21 cellular contexts compared by ENCODE assay signal in genomic region chr2:222043897-222044296, GRCh38.
A peak's percentile ranks its signal among the peaks of the same experiment; 100 is the strongest.
DNase-seq lines count a peak whose midpoint lies in the region; ATAC-seq and TF ChIP-seq lines count a peak whose summit lies in the region.
"Had no signal": no experiment of that assay in that cellular context is flagged by ENCODE, and none has a peak within 500 bp of the region (broad histone marks: within the 10 kb centered on the region; RNA-seq: fewer than 3 reads in every experiment).

No MANE protein-coding gene starts in this region.

- H3K56ac ChIP-seq in IMR-90 (ENCODE audit: extremely low read depth, insufficient read depth, low read length): no peak overlapping the region

- H4K20me1 ChIP-seq in IMR-90 (ENCODE audit: insufficient read depth, low read length): no peaks in the 10 kb centered on the region
- H4K20me1 ChIP-seq: BLaER1 had no signal

- TF ChIP-seq CTCF in IMR-90 (conservative IDR thresholded peaks at IDR 0.05; ENCODE audit: low read depth, low read length) (no peak), lower lobe of right lung (IDR thresholded peaks at IDR 0.05) (no peak), upper lobe of right lung (IDR thresholded peaks at IDR 0.05) (no peak)

- H3K4me2 ChIP-seq in IMR-90 (ENCODE audit: low read depth, low read length): no peak overlapping the region
- H3K4me2 ChIP-seq: BLaER1 had no signal

- no peak overlapping the region for H2AK5ac ChIP-seq in IMR-90 (ENCODE audit: low read depth, low read length)

- H2BK120ac ChIP-seq in IMR-90 (ENCODE audit: low read depth, low read length): no peak overlapping the region

- H3K14ac ChIP-seq in IMR-90 (replicated peaks; ENCODE audit: low read depth, low read length): no peak overlapping the region

- intact Hi-C loops in IMR-90 (cut with micrococcal nuclease): no loop called here
- intact Hi-C loops in lower lobe of right lung (cut with DNase I): no loop called here
- intact Hi-C loops in upper lobe of right lung (cut with DNase I): no loop called here
- intact Hi-C loops in naive thymus-derived CD4-positive, alpha-beta T cell (cut with micrococcal nuclease): no loop called here

- H3K27ac ChIP-seq in IMR-90 (ENCODE audit: insufficient read depth, low read length) (no peak overlapping the region), lower lobe of right lung (no peak overlapping the region), upper lobe of right lung (no peak overlapping the region)
- H3K27ac ChIP-seq in naive thymus-derived CD4-positive, alpha-beta T cell (ENCODE audit: low read depth, low read length): no peak overlapping the region
- H3K27ac ChIP-seq: 22Rv1, BLaER1, C4-2B, GM23248 had no signal

- H3K9ac ChIP-seq in IMR-90 (ENCODE audit: low read depth, low read length): no peak overlapping the region
- H3K9ac ChIP-seq: BLaER1, GM23248 had no signal

- H3K27ac Mint-ChIP-seq in naive thymus-derived CD4-positive, alpha-beta T cell: no peak overlapping the region
- H3K27ac Mint-ChIP-seq: B cell; CD4-positive, CD25-positive, alpha-beta regulatory T cell; CD8-positive, alpha-beta T cell had no signal

- ATAC-seq in IMR-90 (ENCODE audit: low read depth): no peak
- ATAC-seq in lower lobe of right lung: peak; percentile 40 to 59
- ATAC-seq in upper lobe of right lung: peak; percentile 39
- ATAC-seq in HG02623 (IDR thresholded peaks at IDR 0.05; ENCODE audit: unreplicated experiment): no peak
- ATAC-seq in naive thymus-derived CD4-positive, alpha-beta T cell: no peak
- ATAC-seq: CD8-positive, alpha-beta T cell; GM12878 had no signal

- no peak overlapping the region for H2BK20ac ChIP-seq in IMR-90 (ENCODE audit: low read depth, low read length)

- DNase-seq in IMR-90 (no peak), astrocyte of the hippocampus (ENCODE audit: low read depth, low spot score) (peak; percentile 73), lower lobe of right lung (no peak), upper lobe of right lung (no peak), DMS79 treated with DMSO at 0.1 percent for 48 hours (lab: John Stamatoyannopoulos, UW) (no peak)
- DNase-seq in naive thymus-derived CD4-positive, alpha-beta T cell: no peak
- DNase-seq: Caco-2; CD4-positive, CD25-positive, alpha-beta regulatory T cell; CD8-positive, alpha-beta T cell; DMS153; EL; GDM1; GM23248; H7; HCEC 1CT had no signal

- H3K36me3 ChIP-seq in IMR-90 (ENCODE audit: control insufficient read depth, insufficient read depth, low read length) (no peaks in the 10 kb centered on the region), lower lobe of right lung (no peaks in the 10 kb centered on the region), upper lobe of right lung (no peaks in the 10 kb centered on the region)
- H3K36me3 ChIP-seq in naive thymus-derived CD4-positive, alpha-beta T cell (ENCODE audit: control insufficient read depth in 2 of 3, insufficient read depth in 3 of 3, low read length in 3 of 3): no peaks in the 10 kb centered on the region
- H3K36me3 ChIP-seq: BLaER1 had no signal

- CTCF ChIA-PET in IMR-90 (lab: Yijun Ruan, JAX): no interaction called here
- CTCF ChIA-PET in naive thymus-derived CD4-positive, alpha-beta T cell (lab: Charles Lee): no interaction called here

- 83% methylated on average over 1 of the region's 4 CpGs; no CpG with 5 or more reads in 1 of the 2 experiments for WGBS in IMR-90 (ENCODE audit: extremely low coverage in 2 of 2, insufficient read length in 1 of 2), 2 experiments

- H3K4me3 ChIP-seq in IMR-90 (ENCODE audit: insufficient read depth, low read depth, low read length) (no peak overlapping the region), lower lobe of right lung (no peak overlapping the region), upper lobe of right lung (no peak overlapping the region)
- no peak overlapping the region for H3K4me3 ChIP-seq in naive thymus-derived CD4-positive, alpha-beta T cell (ENCODE audit: low read length)
- H3K4me3 ChIP-seq: BLaER1, GM12878, GM23248 had no signal

- peaks cover 0 to 5% (median 0%) of the 10 kb centered on the region in 11 donors for H3K9me3 Mint-ChIP-seq in naive thymus-derived CD4-positive, alpha-beta T cell
- H3K9me3 Mint-ChIP-seq: CD8-positive, alpha-beta T cell had no signal

- dilution Hi-C loops in IMR-90 (cut with HindIII; ENCODE audit: low sequenced_read_pairs, unreplicated experiment): no loop called here

- no peak overlapping the region for H2BK5ac ChIP-seq in IMR-90 (ENCODE audit: low read depth, low read length, poor library complexity, severe bottlenecking)

- no peak overlapping the region for H3K23ac ChIP-seq in IMR-90 (ENCODE audit: low read depth, low read length)

- BruUV-seq in IMR-90 (replicated peaks; lab: Mats Ljungman, UMichigan): no TSS peak

- no peaks in the 10 kb centered on the region for H3K36me3 Mint-ChIP-seq in naive thymus-derived CD4-positive, alpha-beta T cell
- H3K36me3 Mint-ChIP-seq: CD4-positive, CD25-positive, alpha-beta regulatory T cell; CD8-positive, alpha-beta T cell had no signal

- no peak overlapping the region for H3K4ac ChIP-seq in IMR-90 (ENCODE audit: low read depth, low read length)

- no peak overlapping the region for H2BK15ac ChIP-seq in IMR-90 (ENCODE audit: low read depth, low read length)

- H4K5ac ChIP-seq in IMR-90 (ENCODE audit: low read depth, low read length): no peak overlapping the region

- H3K27me3 ChIP-seq in IMR-90 (ENCODE audit: control insufficient read depth, insufficient read depth, low read length) (no peaks in the 10 kb centered on the region), lower lobe of right lung (ENCODE audit: low read depth) (peaks cover 4% of the 10 kb centered on the region), upper lobe of right lung (no peaks in the 10 kb centered on the region)
- H3K27me3 ChIP-seq in naive thymus-derived CD4-positive, alpha-beta T cell (ENCODE audit: control insufficient read depth in 2 of 2, insufficient read depth in 2 of 2, low read length in 2 of 2): no peaks in the 10 kb centered on the region
- H3K27me3 ChIP-seq: BLaER1 had no signal

- H4K91ac ChIP-seq in IMR-90 (ENCODE audit: insufficient read depth, low read depth, low read length): no peak overlapping the region

- H2AK9ac ChIP-seq in IMR-90 (replicated peaks; ENCODE audit: low read depth, low read length, poor library complexity): peak overlapping the region; percentile 63

- H3K9me3 ChIP-seq in IMR-90 (ENCODE audit: control insufficient read depth, insufficient read depth, low read length): no peaks in the 10 kb centered on the region
- H3K9me3 ChIP-seq in lower lobe of right lung: no peaks in the 10 kb centered on the region
- H3K9me3 ChIP-seq in upper lobe of right lung: no peaks in the 10 kb centered on the region
- H3K9me3 ChIP-seq in naive thymus-derived CD4-positive, alpha-beta T cell (ENCODE audit: control insufficient read depth in 2 of 3, low read length in 3 of 3): no peaks in the 10 kb centered on the region
- H3K9me3 ChIP-seq: BLaER1, Caco-2 had no signal

- POLR2A ChIA-PET in IMR-90 (lab: Charles Lee; ENCODE audit: unreplicated experiment): no interaction called here
- POLR2A ChIA-PET in naive thymus-derived CD4-positive, alpha-beta T cell (lab: Charles Lee): no interaction called here

- in situ Hi-C loops in IMR-90 (cut with MboI; ENCODE audit: low sequenced_read_pairs): no loop called here

- no peaks in the 10 kb centered on the region for H3K4me1 Mint-ChIP-seq in naive thymus-derived CD4-positive, alpha-beta T cell
- H3K4me1 Mint-ChIP-seq: B cell; CD4-positive, CD25-positive, alpha-beta regulatory T cell had no signal

- H4K8ac ChIP-seq in IMR-90 (ENCODE audit: low read depth in 2 of 2, low read length in 2 of 2): no peak overlapping the region

- no peak overlapping the region for H3K4me3 Mint-ChIP-seq in naive thymus-derived CD4-positive, alpha-beta T cell
- H3K4me3 Mint-ChIP-seq: B cell; CD4-positive, CD25-positive, alpha-beta regulatory T cell; CD8-positive, alpha-beta T cell had no signal

- H3K18ac ChIP-seq in IMR-90 (ENCODE audit: low read depth, low read length): no peak overlapping the region

- no peak for TF ChIP-seq RAD21 in IMR-90 (IDR thresholded peaks at IDR 0.05; ENCODE audit: low read length)

- H2AFZ ChIP-seq in IMR-90 (replicated peaks; ENCODE audit: low read length, poor library complexity): no peak overlapping the region
- H2AFZ ChIP-seq: GM23248 had no signal

- no peaks in the 10 kb centered on the region for H3K79me1 ChIP-seq in IMR-90 (ENCODE audit: low read depth in 1 of 2, low read length in 2 of 2)

- no peaks in the 10 kb centered on the region for H3K9me1 ChIP-seq in IMR-90 (ENCODE audit: insufficient read depth, low read length)

- no peak for TF ChIP-seq POLR2A in IMR-90 (IDR thresholded peaks at IDR 0.05; ENCODE audit: low read depth, low read length)

- H3K4me1 ChIP-seq in IMR-90 (ENCODE audit: control insufficient read depth, insufficient read depth, low read length) (no peaks in the 10 kb centered on the region), lower lobe of right lung (no peaks in the 10 kb centered on the region), upper lobe of right lung (no peaks in the 10 kb centered on the region)
- H3K4me1 ChIP-seq in naive thymus-derived CD4-positive, alpha-beta T cell (ENCODE audit: control insufficient read depth in 2 of 2, insufficient read depth in 2 of 2, low read length in 2 of 2): no peaks in the 10 kb centered on the region
- H3K4me1 ChIP-seq: BLaER1, Caco-2 had no signal

- H3K27me3 Mint-ChIP-seq in naive thymus-derived CD4-positive, alpha-beta T cell: peaks cover 0 to 13% (median 0%) of the 10 kb centered on the region in 5 donors
- H3K27me3 Mint-ChIP-seq: CD4-positive, CD25-positive, alpha-beta regulatory T cell had no signal

TF ChIP-seq in IMR-90, 13 proteins besides CTCF, POLR2A, EP300 and RAD21 (continues in another document):
- TF ChIP-seq CEBPB (IDR thresholded peaks at IDR 0.05; ENCODE audit: low read depth, low read length) (no peak), ELK1 (IDR thresholded peaks at IDR 0.05; ENCODE audit: borderline replicate concordance, low read depth, low read length) (no peak), MAFK (IDR thresholded peaks at IDR 0.05; ENCODE audit: low read depth, low read length) (no peak), CHD1 (IDR thresholded peaks at IDR 0.05; ENCODE audit: low read depth, low read length) (no peak), SMC3 (IDR thresholded peaks at IDR 0.05; ENCODE audit: low read depth, low read length) (no peak), RFX5 (IDR thresholded peaks at IDR 0.05; ENCODE audit: low read depth, low read length) (no peak), FOS (IDR thresholded peaks at IDR 0.05; ENCODE audit: low read depth, low read length) (no peak), BHLHE40 (IDR thresholded peaks at IDR 0.05; ENCODE audit: low read depth, low read length) (no peak), RCOR1 (IDR thresholded peaks at IDR 0.05; ENCODE audit: insufficient replicate concordance, low read length) (no peak)

Comparison
In these comparisons a context has a peak if more than half of its experiments do, and no peak if none do; other contexts are left out.
1. ATAC-seq: peak in lower lobe of right lung (2 of 2) and upper lobe of right lung (single experiment); none in IMR-90 (single experiment), HG02623 (single experiment) and naive thymus-derived CD4-positive, alpha-beta T cell (single experiment).